1 cellular context compared by ENCODE assay signal in the genomic region with DNA sequence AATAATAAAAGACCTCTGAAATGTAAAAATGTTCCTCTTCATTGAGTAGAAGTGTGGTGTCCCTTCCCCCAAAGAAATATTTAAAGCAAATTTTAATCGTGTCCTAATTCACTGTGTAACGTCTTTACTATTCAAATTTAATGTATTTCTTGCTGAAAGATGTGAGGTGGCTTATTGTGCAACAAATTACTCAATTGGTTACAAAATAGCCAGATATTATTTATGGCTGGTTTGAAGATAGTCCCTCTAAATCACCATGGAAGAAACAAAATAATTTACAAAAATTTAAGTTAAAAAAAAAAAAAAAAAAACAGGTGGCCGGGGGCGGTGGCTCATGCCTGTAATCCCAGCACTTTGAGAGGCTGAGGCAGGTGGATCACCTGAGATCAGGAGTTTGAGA. TPM values are rescaled to one million over a fixed set of nuclear protein-coding genes. Genes with fewer than 3 reads are reported as not detected.
"Had no signal": no experiment of that assay in that cellular context is flagged by ENCODE, and none has a peak within 500 bp of the region (broad histone marks: within the 10 kb centered on the region; RNA-seq: fewer than 3 reads in every experiment).

No MANE protein-coding gene starts in this region.

RNA-seq across cellular contexts. Expression of a gene that starts 43.7 kb away (rescaled TPM):
- polyA plus RNA-seq: IgD-negative memory B cell had no signal
